18 cellular contexts compared by ENCODE assay signal in the genomic region with DNA sequence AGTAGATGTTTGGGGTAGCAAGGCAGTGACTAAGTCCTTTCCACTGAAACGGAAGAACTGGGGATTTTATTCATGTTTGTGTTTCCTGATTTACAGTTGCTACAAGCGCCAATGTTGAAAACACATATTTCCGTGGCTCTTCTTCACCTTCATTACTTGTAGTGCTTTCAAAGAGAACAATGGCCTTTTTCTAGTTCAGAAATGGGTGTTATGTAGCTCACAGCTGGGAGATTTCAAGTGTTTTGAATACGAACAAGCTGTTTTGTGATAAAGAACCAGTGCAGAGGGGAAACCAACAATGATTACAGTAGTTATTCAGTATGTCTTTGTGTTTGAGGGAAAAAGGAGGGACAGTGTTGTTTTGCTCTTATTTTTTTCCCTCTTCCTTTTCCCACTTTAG.
"Had no signal": no experiment of that assay in that cellular context is flagged by ENCODE, and none has a peak within 500 bp of the region (broad histone marks: within the 10 kb centered on the region; RNA-seq: fewer than 3 reads in every experiment).

No MANE protein-coding gene starts in this region.

- H3K9me3 Mint-ChIP-seq: activated CD8-positive, alpha-beta T cell treated with anti-CD3 and anti-CD28 coated beads for 36 hours; activated naive CD4-positive, alpha-beta T cell treated with anti-CD3 and anti-CD28 coated beads, Interleukin-2, amount 50 U/mL, for 24 hours; activated T-cell treated with anti-CD3 and anti-CD28 coated beads, Interleukin-2, amount 50 U/mL, for 4 hours; immature natural killer cell; stimulated activated effector memory CD8-positive, alpha-beta T cell treated with anti-CD3 and anti-CD28 coated beads, Interleukin-12 subunit alpha, Interleukin-12 subunit beta, amount 100 ng/mL, for 72 hours had no signal

- H3K4me1 ChIP-seq: adrenal gland, colonic mucosa, esophagus squamous epithelium, pancreas, upper lobe of right lung had no signal

- DNase-seq: activated CD4-positive, alpha-beta T cell treated with anti-CD3 and anti-CD28 coated beads for 4 hours; activated CD8-positive, alpha-beta T cell treated with anti-CD3 and anti-CD28 coated beads for 36 hours; activated effector memory CD4-positive, alpha-beta T cell treated with Interleukin-2 at 50 U/mL for 16 hours; activated T-cell treated with anti-CD3 and anti-CD28 coated beads, Interleukin-2, amount 50 U/mL, for 4 hours; adrenal gland; caudate nucleus; colonic mucosa; esophagus squamous epithelium; foreskin keratinocyte; head of caudate nucleus; immature natural killer cell; left cardiac atrium; pancreas; upper lobe of right lung had no signal

- H3K36me3 ChIP-seq: adrenal gland, colonic mucosa, esophagus squamous epithelium, pancreas, upper lobe of right lung had no signal

- H3K4me1 Mint-ChIP-seq: activated naive CD4-positive, alpha-beta T cell treated with anti-CD3 and anti-CD28 coated beads, Interleukin-2, amount 50 U/mL, for 24 hours; immature natural killer cell; stimulated activated effector memory CD8-positive, alpha-beta T cell treated with anti-CD3 and anti-CD28 coated beads, Interleukin-12 subunit alpha, Interleukin-12 subunit beta, amount 100 ng/mL, for 72 hours had no signal

- H3K36me3 Mint-ChIP-seq: activated naive CD4-positive, alpha-beta T cell treated with anti-CD3 and anti-CD28 coated beads, Interleukin-2, amount 50 U/mL, for 24 hours; immature natural killer cell; stimulated activated effector memory CD8-positive, alpha-beta T cell treated with anti-CD3 and anti-CD28 coated beads, Interleukin-12 subunit alpha, Interleukin-12 subunit beta, amount 100 ng/mL, for 72 hours had no signal

- H3K9me3 ChIP-seq: adrenal gland, colonic mucosa, esophagus squamous epithelium, pancreas, thoracic aorta, upper lobe of right lung had no signal

- H3K27me3 ChIP-seq: adrenal gland, colonic mucosa, esophagus squamous epithelium, foreskin keratinocyte, pancreas, upper lobe of right lung had no signal

- H3K4me3 ChIP-seq: adrenal gland, colonic mucosa, esophagus squamous epithelium, lung, pancreas, thoracic aorta, upper lobe of right lung had no signal

- H3K27ac ChIP-seq: adrenal gland, colonic mucosa, esophagus squamous epithelium, foreskin keratinocyte, pancreas, thoracic aorta, upper lobe of right lung had no signal

- ATAC-seq: activated CD8-positive, alpha-beta T cell treated with anti-CD3 and anti-CD28 coated beads for 36 hours; activated T-cell treated with anti-CD3 and anti-CD28 coated beads, Interleukin-2, amount 50 U/mL, for 4 hours; foreskin keratinocyte; left cardiac atrium; pancreas; stimulated activated effector memory CD8-positive, alpha-beta T cell treated with anti-CD3 and anti-CD28 coated beads, Interleukin-12 subunit alpha, Interleukin-12 subunit beta, amount 100 ng/mL, for 72 hours; upper lobe of right lung had no signal

- H3K27ac Mint-ChIP-seq: activated CD8-positive, alpha-beta T cell treated with anti-CD3 and anti-CD28 coated beads for 36 hours; activated naive CD4-positive, alpha-beta T cell treated with anti-CD3 and anti-CD28 coated beads, Interleukin-2, amount 50 U/mL, for 24 hours; immature natural killer cell; stimulated activated effector memory CD8-positive, alpha-beta T cell treated with anti-CD3 and anti-CD28 coated beads, Interleukin-12 subunit alpha, Interleukin-12 subunit beta, amount 100 ng/mL, for 72 hours had no signal

- H3K4me3 Mint-ChIP-seq: activated CD8-positive, alpha-beta T cell treated with anti-CD3 and anti-CD28 coated beads for 36 hours; activated naive CD4-positive, alpha-beta T cell treated with anti-CD3 and anti-CD28 coated beads, Interleukin-2, amount 50 U/mL, for 24 hours; activated T-cell treated with anti-CD3 and anti-CD28 coated beads, Interleukin-2, amount 50 U/mL, for 4 hours; immature natural killer cell; stimulated activated effector memory CD8-positive, alpha-beta T cell treated with anti-CD3 and anti-CD28 coated beads, Interleukin-12 subunit alpha, Interleukin-12 subunit beta, amount 100 ng/mL, for 72 hours had no signal
